In the genomic region with DNA sequence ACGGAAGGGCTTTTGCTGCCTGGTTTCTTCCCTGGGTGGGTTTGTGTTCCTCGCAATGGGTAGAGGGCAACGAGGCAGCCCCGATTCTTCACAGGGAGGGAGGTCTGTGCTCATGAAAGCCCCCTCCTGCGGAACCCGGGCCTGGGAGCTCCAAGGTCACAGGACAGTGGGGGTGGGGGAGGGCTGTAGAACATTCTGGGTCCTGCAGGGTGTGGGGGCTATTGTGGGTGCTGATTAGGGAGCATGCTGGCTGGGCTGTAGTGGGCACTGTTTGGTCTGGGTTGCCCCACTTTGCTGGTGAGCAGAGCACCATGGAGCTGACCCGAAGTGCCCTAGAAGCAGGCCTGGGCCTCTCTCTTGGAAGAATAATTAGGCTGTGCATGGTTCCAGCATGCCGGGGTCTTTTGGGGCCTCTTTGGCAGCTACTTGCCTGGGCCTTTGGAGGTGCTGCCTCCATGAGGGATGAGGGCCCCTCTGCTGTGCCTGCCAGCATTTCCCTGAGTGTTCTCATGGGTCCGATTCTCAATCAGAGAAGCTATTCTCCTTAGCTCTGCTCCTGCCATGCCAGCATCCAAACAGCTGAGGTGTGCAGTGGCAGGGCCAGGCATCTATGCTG, we compare ENCODE assay signal across 24 cellular contexts.
DNase-seq lines count a peak whose midpoint lies in the region; ATAC-seq and TF ChIP-seq lines count a peak whose summit lies in the region.
"Had no signal": no experiment of that assay in that cellular context is flagged by ENCODE, and none has a peak within 500 bp of the region (broad histone marks: within the 10 kb centered on the region; RNA-seq: fewer than 3 reads in every experiment).

No MANE protein-coding gene starts in this region.

- H3K4me3 ChIP-seq in IMR-90 (ENCODE audit: insufficient read depth, low read depth, low read length): no peak overlapping the region
- H3K4me3 ChIP-seq: A549 had no signal

- DNase-seq in IMR-90 (no peak), ecto neural progenitor cell (ENCODE audit: low spot score) (peak; percentile 37), neural crest cell (ENCODE audit: low read depth, low spot score) (no peak), type B pancreatic cell (ENCODE audit: extremely low spot score, unreplicated experiment) (peak; percentile 56), NCI-H526 treated with DMSO at 0.1 percent for 48 hours (lab: John Stamatoyannopoulos, UW) (no peak), RWPE1 (ENCODE audit: low spot score) (no peak)
- DNase-seq in activated T-cell treated with anti-CD3 and anti-CD28 coated beads, Interleukin-2, amount 50 U/mL, for 4 hours: no peak
- DNase-seq: AML-193; C1 segment of cervical spinal cord; CD4-positive, alpha-beta memory T cell; COR-L47; DMS53; Karpas-422; NCI-H1092 treated with DMSO at 0.1 percent for 48 hours; NCI-H1436; NCI-H187; NCI-H2107; NCI-H446; NCI-H524 treated with DMSO at 0.1 percent for 48 hours; NCI-H82; NK-92 treated with Interleukin-12 subunit alpha and Interleukin-12 subunit beta, amount 100 ng/mL, for 24 hours; PC-3; Right ventricle myocardium superior had no signal

- H3K36me3 Mint-ChIP-seq in neural crest cell (ENCODE audit: low read depth): no peaks in the 10 kb centered on the region
- no peaks in the 10 kb centered on the region for H3K36me3 Mint-ChIP-seq in type B pancreatic cell
- H3K36me3 Mint-ChIP-seq in activated T-cell treated with anti-CD3 and anti-CD28 coated beads, Interleukin-2, amount 50 U/mL, for 4 hours (ENCODE audit: insufficient read depth): no peaks in the 10 kb centered on the region
- H3K36me3 Mint-ChIP-seq: CD4-positive, alpha-beta memory T cell had no signal

- H3K9me1 ChIP-seq in IMR-90 (ENCODE audit: insufficient read depth, low read length): no peaks in the 10 kb centered on the region

- H2BK5ac ChIP-seq in IMR-90 (ENCODE audit: low read depth, low read length, poor library complexity, severe bottlenecking): no peak overlapping the region

- H3K14ac ChIP-seq in IMR-90 (replicated peaks; ENCODE audit: low read depth, low read length): no peak overlapping the region

- no peaks in the 10 kb centered on the region for H3K79me1 ChIP-seq in IMR-90 (ENCODE audit: low read depth in 1 of 2, low read length in 2 of 2)

- in situ Hi-C loops in IMR-90 (cut with MboI; ENCODE audit: low sequenced_read_pairs): no loop called here

- no peak for TF ChIP-seq RAD21 in IMR-90 (IDR thresholded peaks at IDR 0.05; ENCODE audit: low read length)

- no peak for ATAC-seq in IMR-90 (ENCODE audit: low read depth)
- ATAC-seq in activated T-cell treated with anti-CD3 and anti-CD28 coated beads, Interleukin-2, amount 50 U/mL, for 4 hours: no peak
- ATAC-seq: A549, PC-3 had no signal

- CTCF ChIA-PET in IMR-90 (lab: Yijun Ruan, JAX): no interaction called here
- CTCF ChIA-PET in RWPE1 (lab: Yijun Ruan, JAX): no interaction called here

- H2AK5ac ChIP-seq in IMR-90 (ENCODE audit: low read depth, low read length): 0 out of 2 replicates have a peak overlapping the region, but pooled peaks have one; percentile 15

- H4K91ac ChIP-seq in IMR-90 (ENCODE audit: insufficient read depth, low read depth, low read length): no peak overlapping the region

- H3K27ac Mint-ChIP-seq in neural crest cell (ENCODE audit: unreplicated experiment) (peak overlapping the region; percentile 63), type B pancreatic cell (no peak overlapping the region)
- H3K27ac Mint-ChIP-seq: CD4-positive, alpha-beta memory T cell had no signal

- no peak overlapping the region for H2AFZ ChIP-seq in IMR-90 (replicated peaks; ENCODE audit: low read length, poor library complexity)

- H3K4me1 Mint-ChIP-seq in neural crest cell: peaks cover 65% of the 10 kb centered on the region
- H3K4me1 Mint-ChIP-seq in type B pancreatic cell (ENCODE audit: unreplicated experiment): peaks cover 28% of the 10 kb centered on the region
- H3K4me1 Mint-ChIP-seq in activated T-cell treated with anti-CD3 and anti-CD28 coated beads, Interleukin-2, amount 50 U/mL, for 4 hours (ENCODE audit: low read depth): no peaks in the 10 kb centered on the region
- H3K4me1 Mint-ChIP-seq: CD4-positive, alpha-beta memory T cell had no signal

- H4K5ac ChIP-seq in IMR-90 (ENCODE audit: low read depth, low read length): no peak overlapping the region

- no peak overlapping the region for H3K56ac ChIP-seq in IMR-90 (ENCODE audit: extremely low read depth, insufficient read depth, low read length)

- POLR2A ChIA-PET in IMR-90 (lab: Charles Lee; ENCODE audit: unreplicated experiment): no interaction called here
- POLR2A ChIA-PET in RWPE1 (lab: Yijun Ruan, JAX; ENCODE audit: low non-redundant PET): no interaction called here

- H3K4me2 ChIP-seq in IMR-90 (ENCODE audit: low read depth, low read length): no peak overlapping the region
- H3K4me2 ChIP-seq: A549 had no signal

- TF ChIP-seq POLR2A in IMR-90 (IDR thresholded peaks at IDR 0.05; ENCODE audit: low read depth, low read length): no peak

- dilution Hi-C loops in IMR-90 (cut with HindIII; ENCODE audit: low sequenced_read_pairs, unreplicated experiment): no loop called here

- no peak overlapping the region for H2BK15ac ChIP-seq in IMR-90 (ENCODE audit: low read depth, low read length)

- peaks cover 6% of the 10 kb centered on the region; the same call in 1 of the 2 replicates for H3K4me1 ChIP-seq in IMR-90 (ENCODE audit: control insufficient read depth, insufficient read depth, low read length)
- H3K4me1 ChIP-seq: A549 had no signal

- H3K36me3 ChIP-seq in IMR-90 (ENCODE audit: control insufficient read depth, insufficient read depth, low read length): no peaks in the 10 kb centered on the region; the same call in 1 of the 2 replicates

- H3K23ac ChIP-seq in IMR-90 (ENCODE audit: low read depth, low read length): no peak overlapping the region

- 0 out of 4 replicates have a peak overlapping the region, but pooled peaks of 1 of the 2 experiments have one; percentile 34 for H4K8ac ChIP-seq in IMR-90 (ENCODE audit: low read depth in 2 of 2, low read length in 2 of 2)

- H2BK120ac ChIP-seq in IMR-90 (ENCODE audit: low read depth, low read length): no peak overlapping the region

- H2BK20ac ChIP-seq in IMR-90 (ENCODE audit: low read depth, low read length): no peak overlapping the region

- H3K27me3 Mint-ChIP-seq in neural crest cell (ENCODE audit: low read depth) (peaks cover 2% of the 10 kb centered on the region), type B pancreatic cell (no peaks in the 10 kb centered on the region)
- no peaks in the 10 kb centered on the region for H3K27me3 Mint-ChIP-seq in activated T-cell treated with anti-CD3 and anti-CD28 coated beads, Interleukin-2, amount 50 U/mL, for 4 hours (ENCODE audit: low read depth)

- BruUV-seq in IMR-90 (replicated peaks; lab: Mats Ljungman, UMichigan): no TSS peak

- H3K9me3 Mint-ChIP-seq in neural crest cell: peaks cover 15% of the 10 kb centered on the region
- H3K9me3 Mint-ChIP-seq in type B pancreatic cell: no peaks in the 10 kb centered on the region
- no peaks in the 10 kb centered on the region for H3K9me3 Mint-ChIP-seq in activated T-cell treated with anti-CD3 and anti-CD28 coated beads, Interleukin-2, amount 50 U/mL, for 4 hours

- H3K27ac ChIP-seq in IMR-90 (ENCODE audit: insufficient read depth, low read length) (no peak overlapping the region), RWPE1 (no peak overlapping the region)
- H3K27ac ChIP-seq: A549 had no signal

- H3K4me3 Mint-ChIP-seq in neural crest cell (no peak overlapping the region), type B pancreatic cell (no peak overlapping the region)
- no peak overlapping the region for H3K4me3 Mint-ChIP-seq in activated T-cell treated with anti-CD3 and anti-CD28 coated beads, Interleukin-2, amount 50 U/mL, for 4 hours
- H3K4me3 Mint-ChIP-seq: CD4-positive, alpha-beta memory T cell had no signal

- H3K27me3 ChIP-seq in IMR-90 (ENCODE audit: control insufficient read depth, insufficient read depth, low read length): no peaks in the 10 kb centered on the region

- H2AK9ac ChIP-seq in IMR-90 (replicated peaks; ENCODE audit: low read depth, low read length, poor library complexity): peak overlapping the region; percentile 51

- H3K4ac ChIP-seq in IMR-90 (ENCODE audit: low read depth, low read length): no peak overlapping the region

- intact Hi-C loops in IMR-90 (cut with micrococcal nuclease): no loop called here

- peaks cover 5% of the 10 kb centered on the region; the same call in 1 of the 2 replicates for H3K9me3 ChIP-seq in IMR-90 (ENCODE audit: control insufficient read depth, insufficient read depth, low read length)
- H3K9me3 ChIP-seq: A549 had no signal

- no peak overlapping the region for H3K18ac ChIP-seq in IMR-90 (ENCODE audit: low read depth, low read length)

- TF ChIP-seq CTCF in IMR-90 (conservative IDR thresholded peaks at IDR 0.05; ENCODE audit: low read depth, low read length) (no peak), neural crest cell (conservative IDR thresholded peaks at IDR 0.05) (no peak), type B pancreatic cell (conservative IDR thresholded peaks at IDR 0.05) (no peak), RWPE1 (conservative IDR thresholded peaks at IDR 0.05; ENCODE audit: low read depth) (no peak)

- H4K20me1 ChIP-seq in IMR-90 (ENCODE audit: insufficient read depth, low read length): no peaks in the 10 kb centered on the region

- no peak overlapping the region for H3K9ac ChIP-seq in IMR-90 (ENCODE audit: low read depth, low read length)

- 100% methylated on average over 3 of the region's 9 CpGs; no CpG with 5 or more reads in 1 of the 2 experiments for WGBS in IMR-90 (ENCODE audit: extremely low coverage in 2 of 2, insufficient read length in 1 of 2), 2 experiments

TF ChIP-seq in IMR-90, 13 proteins besides CTCF, POLR2A, EP300 and RAD21:
- TF ChIP-seq, protein P1, sequence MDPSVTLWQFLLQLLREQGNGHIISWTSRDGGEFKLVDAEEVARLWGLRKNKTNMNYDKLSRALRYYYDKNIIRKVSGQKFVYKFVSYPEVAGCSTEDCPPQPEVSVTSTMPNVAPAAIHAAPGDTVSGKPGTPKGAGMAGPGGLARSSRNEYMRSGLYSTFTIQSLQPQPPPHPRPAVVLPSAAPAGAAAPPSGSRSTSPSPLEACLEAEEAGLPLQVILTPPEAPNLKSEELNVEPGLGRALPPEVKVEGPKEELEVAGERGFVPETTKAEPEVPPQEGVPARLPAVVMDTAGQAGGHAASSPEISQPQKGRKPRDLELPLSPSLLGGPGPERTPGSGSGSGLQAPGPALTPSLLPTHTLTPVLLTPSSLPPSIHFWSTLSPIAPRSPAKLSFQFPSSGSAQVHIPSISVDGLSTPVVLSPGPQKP (IDR thresholded peaks at IDR 0.05; ENCODE audit: borderline replicate concordance, low read depth, low read length): no peak
- TF ChIP-seq RFX5 (IDR thresholded peaks at IDR 0.05; ENCODE audit: low read depth, low read length) (no peak), CEBPB (IDR thresholded peaks at IDR 0.05; ENCODE audit: low read depth, low read length) (no peak), MXI1 (IDR thresholded peaks at IDR 0.05; ENCODE audit: borderline replicate concordance, low read depth, low read length) (no peak), MAFK (IDR thresholded peaks at IDR 0.05; ENCODE audit: low read depth, low read length) (no peak)

Comparison
In these comparisons a context has a peak if more than half of its experiments do, and no peak if none do; other contexts are left out.
1. DNase-seq: peak in ecto neural progenitor cell (single experiment) and type B pancreatic cell (single experiment); none in IMR-90 (single experiment), neural crest cell (single experiment), activated T-cell treated with anti-CD3 and anti-CD28 coated beads, Interleukin-2, amount 50 U/mL, for 4 hours (single experiment), NCI-H526 treated with DMSO at 0.1 percent for 48 hours (single experiment) and RWPE1 (single experiment).